ENCODE assay signal across 18 cellular contexts in the genomic region with DNA sequence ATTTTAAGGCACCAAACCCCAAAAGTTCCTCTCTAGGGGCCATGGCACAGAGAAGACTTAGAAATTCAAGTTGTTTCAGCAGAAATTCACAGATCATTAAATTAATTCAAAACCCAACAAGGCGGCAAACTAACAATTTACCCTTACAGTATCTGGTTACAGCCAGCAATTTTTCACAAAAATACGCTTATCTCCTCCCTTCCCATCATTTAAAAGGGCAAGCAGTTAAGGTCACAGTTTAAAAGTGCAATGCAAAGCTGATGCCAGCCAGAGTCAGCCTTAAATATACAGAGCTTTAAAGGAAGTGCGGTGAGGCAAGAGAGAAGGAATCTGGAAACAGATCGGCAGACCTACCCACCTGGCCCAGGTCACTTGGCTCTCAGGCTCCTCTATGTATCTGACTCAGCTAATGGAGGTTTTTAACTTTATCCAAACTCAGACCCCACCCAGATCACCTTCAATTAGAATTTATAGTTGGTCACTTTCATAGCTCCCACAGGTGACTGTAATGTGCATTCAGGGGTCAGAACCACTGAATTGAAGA.
"Had no signal": no experiment of that assay in that cellular context is flagged by ENCODE, and none has a peak within 500 bp of the region (broad histone marks: within the 10 kb centered on the region; RNA-seq: fewer than 3 reads in every experiment).

No MANE protein-coding gene starts in this region.

- H3K9me3 ChIP-seq: adrenal gland, breast epithelium, esophagus squamous epithelium, prostate gland, right atrium auricular region, suprapubic skin had no signal

- H3K4me1 ChIP-seq: adrenal gland, breast epithelium, prostate gland had no signal

- H3K36me3 ChIP-seq: adrenal gland, breast epithelium, esophagus squamous epithelium, prostate gland, right atrium auricular region, suprapubic skin had no signal

- H3K27ac ChIP-seq: adrenal gland, breast epithelium, hepatocyte, prostate gland, right atrium auricular region, skin epidermis, suprapubic skin had no signal

- DNase-seq: activated CD4-positive, alpha-beta T cell treated with anti-CD3 and anti-CD28 coated beads for 36 hours; activated CD4-positive, alpha-beta T cell treated with anti-CD3 and anti-CD28 coated beads, Interleukin-2, amount 50 U/mL, for 48 hours; activated gamma-delta T cell; adrenal gland; cerebellar nuclear complex; cortex of kidney; esophagus squamous epithelium; midbrain; trophoblast cell had no signal

- H3K4me3 ChIP-seq: adrenal gland, breast epithelium, esophagus squamous epithelium, hepatocyte, prostate gland, right atrium auricular region, skin epidermis, suprapubic skin had no signal

- FAIRE-seq: astrocyte, islet of Langerhans, TTC549 had no signal

- H3K27me3 ChIP-seq: adrenal gland, breast epithelium, esophagus squamous epithelium, hepatocyte, right atrium auricular region, suprapubic skin had no signal
